Comparison of ENCODE assay signal across 2 cellular contexts in genomic region chr14:36948157-36948859, GRCh38.
TF ChIP-seq lines count a peak whose summit lies in the region.

No MANE protein-coding gene starts in this region.

TF ChIP-seq in HEK293T, 16 proteins besides CTCF, POLR2A, EP300 and RAD21 (continued from another document):
- TF ChIP-seq ZNF384 (IDR thresholded peaks at IDR 0.05) (no peak), LEF1 (IDR thresholded peaks at IDR 0.05; ENCODE audit: borderline replicate concordance) (no peak), NFRKB (IDR thresholded peaks at IDR 0.05) (no peak), SP1 (IDR thresholded peaks at IDR 0.05) (no peak), FOXM1 (IDR thresholded peaks at IDR 0.05; ENCODE audit: borderline replicate concordance) (no peak)

TF ChIP-seq in K562, 482 proteins besides CTCF, POLR2A, EP300 and RAD21 (continued from another document):
- TF ChIP-seq, protein P1, sequence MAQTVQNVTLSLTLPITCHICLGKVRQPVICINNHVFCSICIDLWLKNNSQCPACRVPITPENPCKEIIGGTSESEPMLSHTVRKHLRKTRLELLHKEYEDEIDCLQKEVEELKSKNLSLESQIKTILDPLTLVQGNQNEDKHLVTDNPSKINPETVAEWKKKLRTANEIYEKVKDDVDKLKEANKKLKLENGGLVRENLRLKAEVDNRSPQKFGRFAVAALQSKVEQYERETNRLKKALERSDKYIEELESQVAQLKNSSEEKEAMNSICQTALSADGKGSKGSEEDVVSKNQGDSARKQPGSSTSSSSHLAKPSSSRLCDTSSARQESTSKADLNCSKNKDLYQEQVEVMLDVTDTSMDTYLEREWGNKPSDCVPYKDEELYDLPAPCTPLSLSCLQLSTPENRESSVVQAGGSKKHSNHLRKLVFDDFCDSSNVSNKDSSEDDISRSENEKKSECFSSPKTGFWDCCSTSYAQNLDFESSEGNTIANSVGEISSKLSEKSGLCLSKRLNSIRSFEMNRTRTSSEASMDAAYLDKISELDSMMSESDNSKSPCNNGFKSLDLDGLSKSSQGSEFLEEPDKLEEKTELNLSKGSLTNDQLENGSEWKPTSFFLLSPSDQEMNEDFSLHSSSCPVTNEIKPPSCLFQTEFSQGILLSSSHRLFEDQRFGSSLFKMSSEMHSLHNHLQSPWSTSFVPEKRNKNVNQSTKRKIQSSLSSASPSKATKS (CRISPR knock-in tag; IDR thresholded peaks at IDR 0.05) = no peak
